In the genomic region with DNA sequence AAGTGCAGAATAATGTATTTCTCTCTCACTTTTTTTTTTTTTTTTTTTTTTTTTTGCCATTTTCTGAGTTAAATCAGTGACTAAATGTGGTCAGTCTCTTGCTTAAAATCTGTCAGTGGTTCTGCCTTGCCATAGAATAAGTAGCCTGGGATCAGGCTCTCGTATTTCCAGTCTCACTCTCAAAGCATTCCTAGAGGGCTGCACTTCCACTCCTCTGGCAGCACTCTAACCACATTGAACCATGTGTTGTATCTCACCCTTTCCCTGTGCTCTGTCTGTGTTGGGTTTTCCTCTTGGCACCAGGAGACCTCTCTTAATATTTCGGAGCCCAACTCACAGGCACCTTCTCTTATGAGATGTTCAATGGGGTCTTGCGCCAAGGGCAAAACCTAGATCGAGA, we compare ENCODE assay signal across 21 cellular contexts.
DNase-seq lines count a peak whose midpoint lies in the region; ATAC-seq, FAIRE-seq and TF ChIP-seq lines count a peak whose summit lies in the region.
"Had no signal": no experiment of that assay in that cellular context is flagged by ENCODE, and none has a peak within 500 bp of the region (broad histone marks: within the 10 kb centered on the region; RNA-seq: fewer than 3 reads in every experiment).

No MANE protein-coding gene starts in this region.

- no peak overlapping the region for H3K9ac ChIP-seq in astrocyte (ENCODE audit: low read length)
- H3K9ac ChIP-seq in mesendoderm (ENCODE audit: low read length) = no peak overlapping the region
- H3K9ac ChIP-seq: GM23248 had no signal

- no peak overlapping the region for H2BK5ac ChIP-seq in mesendoderm (ENCODE audit: low read length)

- TF ChIP-seq CTCF in GM23338 (conservative IDR thresholded peaks at IDR 0.05; ENCODE audit: low read depth in 2 of 2) (no peak), astrocyte (IDR thresholded peaks at IDR 0.05; ENCODE audit: insufficient read depth, low read depth, low read length) (no peak)

- no peak overlapping the region for H4K8ac ChIP-seq in mesendoderm (ENCODE audit: low read depth, low read length)

- no peak overlapping the region for H2AK5ac ChIP-seq in mesendoderm (ENCODE audit: low read length)

- H3K4me3 ChIP-seq in GM23338 = no peak overlapping the region
- H3K4me3 ChIP-seq in astrocyte (ENCODE audit: insufficient read depth, low read depth, low read length) = no peak overlapping the region
- no peak overlapping the region for H3K4me3 ChIP-seq in mesendoderm (ENCODE audit: low read length)
- H3K4me3 ChIP-seq: GM12878, GM23248 had no signal

- H3K27me3 ChIP-seq in GM23338 (ENCODE audit: insufficient read depth) (no peaks in the 10 kb centered on the region), astrocyte (ENCODE audit: insufficient read depth, low read length) (no peaks in the 10 kb centered on the region), mesendoderm (ENCODE audit: insufficient read depth, low read length, poor library complexity) (no peaks in the 10 kb centered on the region)
- H3K27me3 ChIP-seq: BE2C had no signal

- H4K5ac ChIP-seq in mesendoderm (ENCODE audit: low read length) = no peak overlapping the region

- no peak overlapping the region for H3K27ac Mint-ChIP-seq in GM23338
- H3K27ac Mint-ChIP-seq in astrocyte (ENCODE audit: unreplicated experiment) = no peak overlapping the region
- H3K27ac Mint-ChIP-seq: CD8-positive, alpha-beta memory T cell; IgD-negative memory B cell had no signal

- H3K79me2 ChIP-seq in GM23338 (replicated peaks; ENCODE audit: insufficient read depth) = no peaks in the 10 kb centered on the region
- no peaks in the 10 kb centered on the region for H3K79me2 ChIP-seq in astrocyte (ENCODE audit: insufficient read depth, low read length)
- no peaks in the 10 kb centered on the region for H3K79me2 ChIP-seq in mesendoderm (ENCODE audit: control insufficient read depth, insufficient read depth, low read length)

- H3K9me3 ChIP-seq in astrocyte (ENCODE audit: insufficient read depth, low read depth, low read length) = no peaks in the 10 kb centered on the region
- H3K9me3 ChIP-seq: BE2C had no signal

- H3K23ac ChIP-seq in mesendoderm (ENCODE audit: low read length) = no peak overlapping the region

- H3K9me2 ChIP-seq in GM23338 (ENCODE audit: insufficient read depth) = no peaks in the 10 kb centered on the region

- no peaks in the 10 kb centered on the region for H3K4me1 ChIP-seq in GM23338 (ENCODE audit: insufficient read depth)
- H3K4me1 ChIP-seq in astrocyte (ENCODE audit: insufficient read depth, low read length) = no peaks in the 10 kb centered on the region
- no peaks in the 10 kb centered on the region for H3K4me1 ChIP-seq in mesendoderm (ENCODE audit: control insufficient read depth, low read depth, low read length)
- H3K4me1 ChIP-seq: BE2C had no signal

- no peak for FAIRE-seq in astrocyte (lab: Jason Lieb, UNC)
- FAIRE-seq: GM12878, GM19239, HepG2 had no signal

- no peaks in the 10 kb centered on the region for H3K27me3 Mint-ChIP-seq in GM23338 (ENCODE audit: insufficient read depth, low read depth, poor library complexity)
- H3K27me3 Mint-ChIP-seq in astrocyte (ENCODE audit: low read depth, unreplicated experiment) = no peaks in the 10 kb centered on the region
- H3K27me3 Mint-ChIP-seq: CD4-positive, CD25-positive, alpha-beta regulatory T cell; CD8-positive, alpha-beta memory T cell; IgD-negative memory B cell had no signal

- no peak overlapping the region for H2BK15ac ChIP-seq in mesendoderm (replicated peaks; ENCODE audit: low read depth)

- H2BK120ac ChIP-seq in mesendoderm (ENCODE audit: low read depth, low read length) = no peak overlapping the region

- no peak overlapping the region for H3K4me2 ChIP-seq in GM23338
- H3K4me2 ChIP-seq in astrocyte (ENCODE audit: low read length) = no peak overlapping the region
- no peak overlapping the region for H3K4me2 ChIP-seq in mesendoderm (ENCODE audit: low read length)

- peaks cover 4% of the 10 kb centered on the region; the same call in 2 of the 3 replicates for H3K4me1 Mint-ChIP-seq in GM23338
- H3K4me1 Mint-ChIP-seq in astrocyte (ENCODE audit: low read depth, unreplicated experiment) = peaks cover 6% of the 10 kb centered on the region
- H3K4me1 Mint-ChIP-seq: CD4-positive, CD25-positive, alpha-beta regulatory T cell; CD8-positive, alpha-beta memory T cell; IgD-negative memory B cell had no signal

- H4K20me1 ChIP-seq in GM23338 (replicated peaks; ENCODE audit: insufficient read depth) (no peaks in the 10 kb centered on the region), astrocyte (ENCODE audit: insufficient read depth, low read length) (no peaks in the 10 kb centered on the region)

- H3K79me1 ChIP-seq in mesendoderm (ENCODE audit: low read length) = no peaks in the 10 kb centered on the region

- H2AFZ ChIP-seq in GM23338 (no peak overlapping the region), astrocyte (ENCODE audit: low read depth, low read length) (no peak overlapping the region)
- H2AFZ ChIP-seq: GM23248 had no signal

- no CpG with 5 or more reads among the region's 4 CpGs for WGBS in mesendoderm (ENCODE audit: extremely low coverage, insufficient coverage, low lambda C conversion rate)

- no peak overlapping the region for H3K18ac ChIP-seq in mesendoderm (ENCODE audit: low read length)

- H3K27ac ChIP-seq in GM23338 (ENCODE audit: low read depth) (no peak overlapping the region), astrocyte (ENCODE audit: low read depth, low read length) (no peak overlapping the region), mesendoderm (ENCODE audit: low read depth, low read length) (no peak overlapping the region)
- H3K27ac ChIP-seq: GM23248 had no signal

- H3K4me3 Mint-ChIP-seq in GM23338 = no peak overlapping the region
- no peak overlapping the region for H3K4me3 Mint-ChIP-seq in astrocyte (ENCODE audit: unreplicated experiment)
- H3K4me3 Mint-ChIP-seq: CD8-positive, alpha-beta memory T cell; IgD-negative memory B cell had no signal

- H3F3A ChIP-seq in GM23338 (replicated peaks; ENCODE audit: low read depth) = no peaks in the 10 kb centered on the region

- DNase-seq in GM23338 (ENCODE audit: low spot score) (peak; percentile 24), astrocyte (ENCODE audit: low read depth) (peak; percentile 71), islet precursor cell (peak; percentile 55), mesendoderm (no peak)
- DNase-seq in activated effector memory CD4-positive, alpha-beta T cell treated with Interleukin-2 at 50 U/mL for 16 hours = no peak
- DNase-seq: BE2C; C1 segment of cervical spinal cord; CD4-positive, CD25-positive, alpha-beta regulatory T cell; CD8-positive, alpha-beta memory T cell; COR-L47; DMS 273 treated with DMSO at 0.1 percent for 48 hours; DMS53; DND-41; EL; GM23248; H7 had no signal

- no peaks in the 10 kb centered on the region for H3K36me3 Mint-ChIP-seq in GM23338 (ENCODE audit: low read depth)
- no peaks in the 10 kb centered on the region for H3K36me3 Mint-ChIP-seq in astrocyte (ENCODE audit: low read depth, unreplicated experiment)
- H3K36me3 Mint-ChIP-seq: CD4-positive, CD25-positive, alpha-beta regulatory T cell; CD8-positive, alpha-beta memory T cell; IgD-negative memory B cell had no signal

- H3K4ac ChIP-seq in mesendoderm (ENCODE audit: low read depth, low read length) = no peak overlapping the region

- H3K36me3 ChIP-seq in GM23338 (ENCODE audit: insufficient read depth) (no peaks in the 10 kb centered on the region), astrocyte (ENCODE audit: insufficient read depth, low read length) (no peaks in the 10 kb centered on the region), mesendoderm (ENCODE audit: control insufficient read depth, insufficient read depth, low read length) (no peaks in the 10 kb centered on the region)
- H3K36me3 ChIP-seq: BE2C had no signal

- H3K9me3 Mint-ChIP-seq in GM23338 (no peaks in the 10 kb centered on the region), astrocyte (ENCODE audit: unreplicated experiment) (no peaks in the 10 kb centered on the region)

- ATAC-seq in GM23338 (peak; percentile 66), GM21619 (IDR thresholded peaks at IDR 0.05; ENCODE audit: unreplicated experiment) (no peak)
- ATAC-seq: GM12878, HepG2 had no signal

- H3K56ac ChIP-seq in mesendoderm (ENCODE audit: low read length) = no peak overlapping the region

TF ChIP-seq in GM23338, 12 proteins besides CTCF, POLR2A, EP300 and RAD21 (continues in another document):
- TF ChIP-seq ETS1 (IDR thresholded peaks at IDR 0.05) (no peak), CREB1 (CRISPR knock-in tag; IDR thresholded peaks at IDR 0.05; ENCODE audit: low read depth) (no peak)

Comparison
In these comparisons a context has a peak if more than half of its experiments do, and no peak if none do; other contexts are left out.
1. DNase-seq: peak in GM23338 (single experiment), astrocyte (single experiment) and islet precursor cell (single experiment); none in mesendoderm (single experiment) and activated effector memory CD4-positive, alpha-beta T cell treated with Interleukin-2 at 50 U/mL for 16 hours (single experiment).